28 cellular contexts compared by ENCODE assay signal in the genomic region with DNA sequence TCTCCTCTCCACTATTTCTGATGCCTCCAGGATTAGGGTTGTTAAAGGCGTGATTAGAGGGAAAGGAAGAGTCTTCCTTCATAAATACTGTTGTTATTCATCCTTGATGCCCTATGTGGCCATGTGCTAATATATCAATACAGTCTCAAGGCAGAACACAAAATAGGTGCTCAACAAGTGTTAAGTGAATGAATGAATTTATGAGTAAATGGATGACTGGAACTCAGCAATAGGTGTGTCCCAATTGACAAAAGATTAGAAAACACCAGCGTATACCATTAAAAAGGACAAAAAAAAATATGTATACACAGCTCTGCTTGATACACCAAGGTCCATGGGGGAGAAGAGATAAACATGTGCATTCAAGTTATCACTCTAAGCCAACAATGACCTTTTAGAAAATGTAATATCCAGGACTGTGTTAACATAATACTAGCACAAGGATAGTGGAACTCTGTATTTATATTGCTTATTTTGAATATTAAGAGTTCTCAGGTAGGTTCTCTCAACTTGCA.
"Had no signal": no experiment of that assay in that cellular context is flagged by ENCODE, and none has a peak within 500 bp of the region (broad histone marks: within the 10 kb centered on the region; RNA-seq: fewer than 3 reads in every experiment).

No MANE protein-coding gene starts in this region.

- H3K27me3 ChIP-seq: stomach, suprapubic skin, testis, thyroid gland, tibial artery, tibial nerve, transverse colon, upper lobe of left lung, upper lobe of right lung, uterus, vagina had no signal

- ATAC-seq: stimulated activated effector memory CD8-positive, alpha-beta T cell treated with anti-CD3 and anti-CD28 coated beads, Interleukin-12 subunit alpha, Interleukin-12 subunit beta, amount 100 ng/mL, for 72 hours; stimulated activated memory B cell treated with anti-CD40 and anti-IgM and Interleukin-4, amounts not matched to agents 10 μg/mL and 1 μg/mL and 100 μg/mL, for 72 hours; stimulated activated naive CD8-positive, alpha-beta T cell treated with anti-CD3 and anti-CD28 coated beads, Interleukin-15, amount 100 ng/mL, for 72 hours; stimulated activated naive CD8-positive, alpha-beta T cell treated with anti-CD3 and anti-CD28 coated beads, Interleukin-15, Interleukin-2, amounts not matched to agents 100 U/mL and 50 U/mL, for 24 hours; upper lobe of right lung had no signal

- H3K4me3 Mint-ChIP-seq: stimulated activated effector memory CD8-positive, alpha-beta T cell treated with anti-CD3 and anti-CD28 coated beads, Interleukin-12 subunit alpha, Interleukin-12 subunit beta, amount 100 ng/mL, for 72 hours; stimulated activated memory B cell treated with anti-CD40 and anti-IgM and Interleukin-4, amounts not matched to agents 10 μg/mL and 1 μg/mL and 100 μg/mL, for 72 hours; stimulated activated naive CD8-positive, alpha-beta T cell treated with anti-CD3 and anti-CD28 coated beads, Interleukin-15, amount 100 ng/mL, for 72 hours; stimulated activated naive CD8-positive, alpha-beta T cell treated with anti-CD3 and anti-CD28 coated beads, Interleukin-15, Interleukin-2, amounts not matched to agents 100 ng/mL and 50 ng/mL, for 24 hours had no signal

- DNase-seq: stimulated activated CD4-positive, alpha-beta T cell treated with anti-CD3 and anti-CD28 coated beads, Interleukin-2, amount 100 ng/mL, for 48 hours; stimulated activated CD4-positive, alpha-beta T cell treated with anti-CD3 and anti-CD28 coated beads, Interleukin-4, amount 100 ng/mL, for 1 hour; stimulated activated CD4-positive, alpha-beta T cell treated with anti-CD3 and anti-CD28 coated beads, Interleukin-4, amount 100 ng/mL, for 24 hours; stimulated activated CD4-positive, alpha-beta T cell treated with anti-CD3 and anti-CD28 coated beads, Interleukin-4, amount 100 ng/mL, for 4 hours; stimulated activated CD8-positive, alpha-beta memory T cell treated with anti-CD3 and anti-CD28 coated beads, Interleukin-4, amount 100 ng/mL, for 48 hours; stimulated activated naive CD4-positive, alpha-beta T cell; stimulated activated naive CD4-positive, alpha-beta T cell treated with Interleukin-2 at 50 U/mL for 16 hours; stimulated activated naive CD8-positive, alpha-beta T cell treated with anti-CD3 and anti-CD28 coated beads, Interleukin-15, amount 100 ng/mL, for 72 hours; stimulated activated naive CD8-positive, alpha-beta T cell treated with anti-CD3 and anti-CD28 coated beads, Interleukin-15, Interleukin-2, amounts not matched to agents 100 U/mL and 50 U/mL, for 24 hours; stomach; substantia nigra; testis; thyroid gland; tibial artery; transverse colon; trophoblast cell; upper lobe of left lung; upper lobe of right lung; uterus had no signal

- H3K27ac Mint-ChIP-seq: stimulated activated effector memory CD8-positive, alpha-beta T cell treated with anti-CD3 and anti-CD28 coated beads, Interleukin-12 subunit alpha, Interleukin-12 subunit beta, amount 100 ng/mL, for 72 hours; stimulated activated memory B cell treated with anti-CD40 and anti-IgM and Interleukin-4, amounts not matched to agents 10 μg/mL and 1 μg/mL and 100 μg/mL, for 72 hours; stimulated activated naive CD8-positive, alpha-beta T cell treated with anti-CD3 and anti-CD28 coated beads, Interleukin-15, amount 100 ng/mL, for 72 hours; stimulated activated naive CD8-positive, alpha-beta T cell treated with anti-CD3 and anti-CD28 coated beads, Interleukin-15, Interleukin-2, amounts not matched to agents 100 ng/mL and 50 ng/mL, for 24 hours; type B pancreatic cell had no signal

- H3K36me3 ChIP-seq: stomach, suprapubic skin, thoracic aorta, thyroid gland, tibial artery, tibial nerve, transverse colon, upper lobe of left lung, upper lobe of right lung, uterus, vagina had no signal

- H3K27me3 Mint-ChIP-seq: type B pancreatic cell had no signal

- H3K9me3 ChIP-seq: stomach, suprapubic skin, testis, thoracic aorta, thyroid gland, tibial artery, tibial nerve, transverse colon, upper lobe of left lung, upper lobe of right lung, uterus, vagina had no signal

- H3K9me3 Mint-ChIP-seq: stimulated activated effector memory CD8-positive, alpha-beta T cell treated with anti-CD3 and anti-CD28 coated beads, Interleukin-12 subunit alpha, Interleukin-12 subunit beta, amount 100 ng/mL, for 72 hours; stimulated activated memory B cell treated with anti-CD40 and anti-IgM and Interleukin-4, amounts not matched to agents 10 μg/mL and 1 μg/mL and 100 μg/mL, for 72 hours; stimulated activated naive CD8-positive, alpha-beta T cell treated with anti-CD3 and anti-CD28 coated beads, Interleukin-15, amount 100 ng/mL, for 72 hours had no signal

- H3K4me3 ChIP-seq: stomach, suprapubic skin, testis, thoracic aorta, thyroid gland, tibial artery, tibial nerve, transverse colon, upper lobe of left lung, upper lobe of right lung, uterus, vagina had no signal

- H3K36me3 Mint-ChIP-seq: stimulated activated effector memory CD8-positive, alpha-beta T cell treated with anti-CD3 and anti-CD28 coated beads, Interleukin-12 subunit alpha, Interleukin-12 subunit beta, amount 100 ng/mL, for 72 hours; stimulated activated memory B cell treated with anti-CD40 and anti-IgM and Interleukin-4, amounts not matched to agents 10 μg/mL and 1 μg/mL and 100 μg/mL, for 72 hours had no signal

- H3K27ac ChIP-seq: stomach, suprapubic skin, testis, thoracic aorta, thyroid gland, tibial artery, tibial nerve, uterus, vagina had no signal

- FAIRE-seq: urothelium cell line had no signal
